Comparison of ENCODE assay signal across 8 cellular contexts in the genomic region with DNA sequence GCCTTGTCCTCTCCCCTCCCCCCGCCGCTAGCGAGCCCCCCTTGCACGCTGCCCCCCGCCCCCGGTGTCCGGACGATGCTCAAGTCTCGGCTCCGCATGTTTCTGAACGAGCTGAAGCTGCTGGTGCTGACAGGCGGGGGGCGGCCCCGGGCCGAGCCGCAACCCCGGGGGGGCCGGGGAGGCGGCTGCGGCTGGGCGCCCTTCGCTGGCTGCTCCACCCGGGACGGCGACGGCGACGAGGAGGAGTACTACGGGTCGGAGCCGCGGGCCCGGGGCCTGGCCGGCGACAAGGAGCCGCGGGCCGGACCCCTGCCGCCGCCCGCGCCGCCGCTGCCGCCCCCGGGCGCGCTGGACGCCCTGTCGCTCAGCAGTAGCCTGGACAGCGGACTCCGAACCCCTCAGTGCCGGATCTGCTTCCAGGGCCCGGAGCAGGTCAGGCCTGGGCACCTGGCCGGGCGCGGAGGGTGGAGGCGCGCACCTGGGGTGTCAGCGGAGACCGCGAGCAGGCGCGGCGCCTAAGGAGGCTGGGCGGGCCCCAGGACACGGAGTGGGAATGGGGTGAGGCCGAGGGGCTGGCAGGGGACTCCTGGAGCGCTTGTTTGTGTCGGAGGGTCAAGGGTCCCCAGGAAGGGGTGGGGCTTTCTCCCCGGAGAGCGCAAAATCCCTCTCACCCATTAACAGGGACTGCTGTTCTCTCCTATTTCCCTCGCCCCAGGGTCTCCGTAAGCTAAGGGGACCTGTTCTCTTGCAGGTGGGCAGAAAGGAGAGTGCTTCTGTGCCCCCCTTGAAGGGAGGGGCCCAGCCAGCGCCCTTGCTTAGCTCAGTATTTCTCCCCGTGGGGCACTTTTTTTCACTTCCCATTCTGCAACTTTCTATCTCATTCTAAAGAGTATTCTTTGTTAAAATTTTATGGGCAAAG. TPM values are rescaled to one million over a fixed set of nuclear protein-coding genes. Genes with fewer than 3 reads are reported as not detected.
DNase-seq lines count a peak whose midpoint lies in the region; ATAC-seq and TF ChIP-seq lines count a peak whose summit lies in the region.

No MANE protein-coding gene starts in this region.

- peaks cover 0 to 4% (median 3%) of the 10 kb centered on the region in 3 donors for H3K36me3 Mint-ChIP-seq in immature natural killer cell

- H3K4me3 Mint-ChIP-seq in immature natural killer cell: peak overlapping the region; percentile 80 to 92 (median 85)

- peak overlapping the region in 5 of 6 donors; percentile 69 to 87 (median 76) for H3K27ac Mint-ChIP-seq in immature natural killer cell

- no peak for ATAC-seq in activated CD4-positive, CD25-positive, alpha-beta regulatory T cell treated with anti-CD3 and anti-CD28 coated beads, Interleukin-2, amount 50 U/mL, for 24 hours

- no peak for TF ChIP-seq CTCF in GM12865 (IDR thresholded peaks at IDR 0.05; ENCODE audit: insufficient read depth, low read depth, low read length, missing control alignments)
- TF ChIP-seq CTCF in ascending aorta (IDR thresholded peaks at IDR 0.05): no peak

- peaks cover 7 to 14% of the 10 kb centered on the region in 2 donors for H3K36me3 ChIP-seq in ascending aorta

- peak overlapping the region; percentile 70 for H3K4me3 ChIP-seq in GM12865 (ENCODE audit: low read depth, low read length)
- peak overlapping the region; percentile 89 to 93 for H3K4me3 ChIP-seq in ascending aorta

- peaks cover 6 to 13% (median 10%) of the 10 kb centered on the region in 3 donors for H3K27me3 Mint-ChIP-seq in immature natural killer cell (ENCODE audit: low read depth in 3 of 3)

- peaks cover 2 to 17% of the 10 kb centered on the region in 2 donors for H3K4me1 ChIP-seq in ascending aorta

- no peaks in the 10 kb centered on the region for H3K27me3 ChIP-seq in ascending aorta

- H3K4me1 Mint-ChIP-seq in immature natural killer cell: peaks cover 51 to 59% of the 10 kb centered on the region in 2 donors

- H3K9me3 ChIP-seq in ascending aorta: no peaks in the 10 kb centered on the region

- intact Hi-C loops in ascending aorta (cut with DNase I): no loop called here

- H3K27ac ChIP-seq in ascending aorta: peak overlapping the region in 1 of 2 donors; percentile 22

- DNase-seq in GM12865 (ENCODE audit: low read depth) (no peak), NCI-H774 (lab: John Stamatoyannopoulos, UW) (peak; percentile 30), ascending aorta (ENCODE audit: low spot score in 2 of 2) (no peak), immature natural killer cell (peak; percentile 47 to 56 (median 55)), DMS153 treated with DMSO at 0.1 percent for 48 hours (lab: John Stamatoyannopoulos, UW; ENCODE audit: unreplicated experiment) (no peak), SW 1271 (lab: John Stamatoyannopoulos, UW) (no peak)
- peak in 5 of 6 experiments; percentile 19 to 53 (median 38) for DNase-seq in stimulated activated naive CD4-positive, alpha-beta T cell (lab: John Stamatoyannopoulos, UW)

- H3K9me3 Mint-ChIP-seq in immature natural killer cell: no peaks in the 10 kb centered on the region

RNA-seq across cellular contexts. Expression of a gene that starts 0.8 kb away (rescaled TPM):
- 8.4 TPM for total RNA-seq in ascending aorta
- 1 to 10 TPM; 1.7 to 4.4 (median 3.7) TPM for polyA plus RNA-seq in immature natural killer cell

RNA-seq across cellular contexts. Expression of a gene that starts 3.6 kb away (rescaled TPM):
- 82.6 TPM for total RNA-seq in ascending aorta
- 100 to 1,000 TPM in 1 of 3 donors, 10 to 100 TPM in 2; 68.7 to 133 (median 75.6) TPM for polyA plus RNA-seq in immature natural killer cell

RNA-seq across cellular contexts. Expression of a gene that starts 10.9 kb away (rescaled TPM):
- 42.3 TPM for total RNA-seq in ascending aorta
- 100 to 1,000 TPM in 1 of 3 donors, 10 to 100 TPM in 2; 62.1 to 103 (median 72.6) TPM for polyA plus RNA-seq in immature natural killer cell

RNA-seq across cellular contexts. Expression of a gene that starts 11.2 kb away (rescaled TPM):
- total RNA-seq in ascending aorta: not detected
- not detected for polyA plus RNA-seq in immature natural killer cell

RNA-seq across cellular contexts. Expression of a gene that starts 16.2 kb away (rescaled TPM):
- 29.8 TPM for total RNA-seq in ascending aorta
- 10 to 100 TPM in 1 of 3 donors, 1 to 10 TPM in 2; 3.5 to 11.8 (median 6.7) TPM for polyA plus RNA-seq in immature natural killer cell

Comparison
In these comparisons a context has a peak if more than half of its experiments do, and no peak if none do; other contexts are left out.
1. DNase-seq: peak in NCI-H774 (single experiment), immature natural killer cell (3 of 3) and stimulated activated naive CD4-positive, alpha-beta T cell (5 of 6); none in GM12865 (single experiment), ascending aorta (0 of 2), DMS153 treated with DMSO at 0.1 percent for 48 hours (single experiment) and SW 1271 (0 of 2).